In the genomic region with DNA sequence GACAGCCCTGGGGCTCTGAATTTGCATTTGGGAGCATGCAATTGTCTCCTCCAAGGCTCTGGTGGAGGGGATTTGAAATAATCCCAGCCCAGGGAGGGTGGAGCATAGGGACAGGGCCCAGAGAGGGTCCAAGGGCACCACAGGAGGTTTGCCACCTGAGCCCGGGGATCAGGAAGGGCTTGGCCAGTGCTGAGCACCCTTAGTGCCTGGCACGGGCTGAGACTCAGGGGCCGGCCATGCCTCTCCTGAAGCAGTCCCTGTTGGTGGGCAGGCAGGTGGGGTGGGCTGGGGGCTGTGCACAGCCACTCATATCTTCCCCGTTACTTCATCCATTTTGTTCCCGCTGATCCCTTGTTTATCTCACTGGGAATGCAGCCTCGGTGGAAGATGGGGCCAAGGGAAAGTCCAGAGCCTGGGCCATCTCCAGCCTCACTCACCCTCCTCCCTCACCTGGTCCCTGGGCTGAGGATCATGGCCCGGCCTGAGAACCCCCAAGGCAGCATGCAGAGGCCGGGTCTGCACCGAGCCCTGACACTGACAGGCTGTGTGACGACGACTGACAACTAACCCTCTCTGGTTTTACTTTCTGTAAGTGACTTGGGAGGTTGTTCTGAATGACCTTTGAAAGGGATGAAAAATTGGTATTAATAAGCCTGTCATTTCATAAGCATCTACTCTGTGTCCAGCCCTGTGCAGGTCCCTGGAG, we compare ENCODE assay signal across 2 cellular contexts.
TF ChIP-seq lines count a peak whose summit lies in the region.

No MANE protein-coding gene starts in this region.

TF ChIP-seq in SK-N-SH, 30 proteins besides CTCF, POLR2A, EP300 and RAD21 (continued from another document):
- TF ChIP-seq, protein P1, sequence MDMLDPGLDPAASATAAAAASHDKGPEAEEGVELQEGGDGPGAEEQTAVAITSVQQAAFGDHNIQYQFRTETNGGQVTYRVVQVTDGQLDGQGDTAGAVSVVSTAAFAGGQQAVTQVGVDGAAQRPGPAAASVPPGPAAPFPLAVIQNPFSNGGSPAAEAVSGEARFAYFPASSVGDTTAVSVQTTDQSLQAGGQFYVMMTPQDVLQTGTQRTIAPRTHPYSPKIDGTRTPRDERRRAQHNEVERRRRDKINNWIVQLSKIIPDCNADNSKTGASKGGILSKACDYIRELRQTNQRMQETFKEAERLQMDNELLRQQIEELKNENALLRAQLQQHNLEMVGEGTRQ (IDR thresholded peaks at IDR 0.05; ENCODE audit: borderline replicate concordance, low read depth, low read length): no peak
- TF ChIP-seq RFX5 (IDR thresholded peaks at IDR 0.05; ENCODE audit: low read length): no peak

TF ChIP-seq in SK-N-SH treated with all-trans-retinoic acid at 6 μM for 48 hours, 23 proteins besides CTCF, POLR2A, EP300 and RAD21 (continued from another document):
- TF ChIP-seq, protein P2, sequence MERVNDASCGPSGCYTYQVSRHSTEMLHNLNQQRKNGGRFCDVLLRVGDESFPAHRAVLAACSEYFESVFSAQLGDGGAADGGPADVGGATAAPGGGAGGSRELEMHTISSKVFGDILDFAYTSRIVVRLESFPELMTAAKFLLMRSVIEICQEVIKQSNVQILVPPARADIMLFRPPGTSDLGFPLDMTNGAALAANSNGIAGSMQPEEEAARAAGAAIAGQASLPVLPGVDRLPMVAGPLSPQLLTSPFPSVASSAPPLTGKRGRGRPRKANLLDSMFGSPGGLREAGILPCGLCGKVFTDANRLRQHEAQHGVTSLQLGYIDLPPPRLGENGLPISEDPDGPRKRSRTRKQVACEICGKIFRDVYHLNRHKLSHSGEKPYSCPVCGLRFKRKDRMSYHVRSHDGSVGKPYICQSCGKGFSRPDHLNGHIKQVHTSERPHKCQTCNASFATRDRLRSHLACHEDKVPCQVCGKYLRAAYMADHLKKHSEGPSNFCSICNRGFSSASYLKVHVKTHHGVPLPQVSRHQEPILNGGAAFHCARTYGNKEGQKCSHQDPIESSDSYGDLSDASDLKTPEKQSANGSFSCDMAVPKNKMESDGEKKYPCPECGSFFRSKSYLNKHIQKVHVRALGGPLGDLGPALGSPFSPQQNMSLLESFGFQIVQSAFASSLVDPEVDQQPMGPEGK (CRISPR knock-in tag; IDR thresholded peaks at IDR 0.05; ENCODE audit: borderline replicate concordance): no peak
- TF ChIP-seq ZC3H10 (CRISPR knock-in tag; IDR thresholded peaks at IDR 0.05) (no peak), BACH2 (CRISPR knock-in tag; IDR thresholded peaks at IDR 0.05; ENCODE audit: borderline replicate concordance) (no peak)
